Comparison of ENCODE assay signal across 10 cellular contexts in genomic region chr17:66347661-66348604, GRCh38. TPM values are rescaled to one million over a fixed set of nuclear protein-coding genes. Genes with fewer than 3 reads are reported as not detected.
DNase-seq lines count a peak whose midpoint lies in the region; ATAC-seq and TF ChIP-seq lines count a peak whose summit lies in the region.
"Had no signal": no experiment of that assay in that cellular context is flagged by ENCODE, and none has a peak within 500 bp of the region (broad histone marks: within the 10 kb centered on the region; RNA-seq: fewer than 3 reads in every experiment).

No MANE protein-coding gene starts in this region.

- TF ChIP-seq EP300 in sigmoid colon (IDR thresholded peaks at IDR 0.05), result no peak

- TF ChIP-seq POLR2A in sigmoid colon (IDR thresholded peaks at IDR 0.05), result no peak

- no peaks in the 10 kb centered on the region for H3K27me3 Mint-ChIP-seq in activated T-cell treated with anti-CD3 and anti-CD28 coated beads, Interleukin-2, amount 50 U/mL, for 4 hours (ENCODE audit: low read depth)
- no peaks in the 10 kb centered on the region for H3K27me3 Mint-ChIP-seq in effector memory CD8-positive, alpha-beta T cell

- no peak overlapping the region for H3K27ac ChIP-seq in brain microvascular endothelial cell
- H3K27ac ChIP-seq in sigmoid colon, result peak overlapping the region in 3 of 4 donors; percentile 62 to 79 (median 73)
- H3K27ac ChIP-seq: KMS-11 had no signal

- WGBS in sigmoid colon, 2 donors, result 34 to 75% methylated on average over 10 of the region's 10 CpGs

- TF ChIP-seq CTCF in brain microvascular endothelial cell (IDR thresholded peaks at IDR 0.05; ENCODE audit: low read depth, low read length, missing control alignments) (no peak), sigmoid colon (IDR thresholded peaks at IDR 0.05) (no peak)

- in situ Hi-C loops in brain microvascular endothelial cell (cut with HindIII; ENCODE audit: low pct_ligation_motif_present, low sequenced_read_pairs) (no loop called here), KBM-7 (cut with MboI; ENCODE audit: low pct_unique_long_range_greater_than_20kb, low sequenced_read_pairs) (no loop called here)

- peaks cover 61% of the 10 kb centered on the region for H3K4me1 Mint-ChIP-seq in activated T-cell treated with anti-CD3 and anti-CD28 coated beads, Interleukin-2, amount 50 U/mL, for 4 hours (ENCODE audit: low read depth)
- peaks cover 4 to 13% of the 10 kb centered on the region in 2 donors for H3K4me1 Mint-ChIP-seq in effector memory CD8-positive, alpha-beta T cell (ENCODE audit: low read depth in 2 of 2)

- H3K27ac Mint-ChIP-seq in effector memory CD8-positive, alpha-beta T cell, result no peak overlapping the region

- H3K9me3 ChIP-seq in sigmoid colon, result no peaks in the 10 kb centered on the region
- H3K9me3 ChIP-seq: heart right ventricle had no signal

- intact Hi-C loops in sigmoid colon (cut with DNase I), result loop anchor here (5.0 kb wide), 1 partner anchor 46 kb away; the partner anchor contains the start of gene PRKCA

- peaks cover 0 to 60% (median 43%) of the 10 kb centered on the region in 4 donors for H3K4me1 ChIP-seq in sigmoid colon

- no peak overlapping the region for H3K4me3 Mint-ChIP-seq in activated T-cell treated with anti-CD3 and anti-CD28 coated beads, Interleukin-2, amount 50 U/mL, for 4 hours
- no peak overlapping the region for H3K4me3 Mint-ChIP-seq in effector memory CD8-positive, alpha-beta T cell

- H3K27me3 ChIP-seq in brain microvascular endothelial cell (replicated peaks) (no peaks in the 10 kb centered on the region), sigmoid colon (no peaks in the 10 kb centered on the region)
- H3K27me3 ChIP-seq: heart right ventricle had no signal

- H3K9me3 Mint-ChIP-seq in activated T-cell treated with anti-CD3 and anti-CD28 coated beads, Interleukin-2, amount 50 U/mL, for 4 hours, result no peaks in the 10 kb centered on the region
- no peaks in the 10 kb centered on the region for H3K9me3 Mint-ChIP-seq in effector memory CD8-positive, alpha-beta T cell

- peaks cover 9% of the 10 kb centered on the region for H3K36me3 Mint-ChIP-seq in activated T-cell treated with anti-CD3 and anti-CD28 coated beads, Interleukin-2, amount 50 U/mL, for 4 hours (ENCODE audit: insufficient read depth)
- H3K36me3 Mint-ChIP-seq in effector memory CD8-positive, alpha-beta T cell (ENCODE audit: insufficient read depth), result no peaks in the 10 kb centered on the region

- ATAC-seq in activated T-cell treated with anti-CD3 and anti-CD28 coated beads, Interleukin-2, amount 50 U/mL, for 4 hours, result peak; percentile 30 to 36
- ATAC-seq in effector memory CD8-positive, alpha-beta T cell (replicated peaks), result no peak

- no peak for DNase-seq in activated T-cell treated with anti-CD3 and anti-CD28 coated beads, Interleukin-2, amount 50 U/mL, for 4 hours
- no peak for DNase-seq in activated T-cell treated with anti-CD3 and anti-CD28 coated beads, Interleukin-2, amount 50 U/mL, for 1 hour
- DNase-seq in NCI-H2081 treated with DMSO at 0.1 percent for 48 hours (lab: John Stamatoyannopoulos, UW), result peak; percentile 70
- peak; percentile 35 for DNase-seq in brain microvascular endothelial cell
- no peak for DNase-seq in sigmoid colon
- DNase-seq in KBM-7, result no peak
- no peak for DNase-seq in effector memory CD8-positive, alpha-beta T cell
- no peak for DNase-seq in T-helper 9 cell

- H3K36me3 ChIP-seq in brain microvascular endothelial cell (replicated peaks), result no peaks in the 10 kb centered on the region
- H3K36me3 ChIP-seq in sigmoid colon, result no peaks in the 10 kb centered on the region
- H3K36me3 ChIP-seq: heart right ventricle had no signal

- H3K4me3 ChIP-seq in brain microvascular endothelial cell (ENCODE audit: low read depth, low read length) (no peak overlapping the region), sigmoid colon (no peak overlapping the region)
- H3K4me3 ChIP-seq: heart right ventricle had no signal

RNA-seq across cellular contexts. Expression of gene PRKCA, which starts 45.5 kb away (rescaled TPM):
- total RNA-seq in activated T-cell treated with anti-CD3 and anti-CD28 coated beads, Interleukin-2, amount 50 U/mL, for 4 hours, result 100 to 1,000 TPM in 1 of 3 donors, 10 to 100 TPM in 2; 79.4 to 114 (median 95.3) TPM
- 10 to 100 TPM; 42.6 to 58.4 (median 52.0) TPM for total RNA-seq in sigmoid colon
- polyA plus RNA-seq in sigmoid colon, result 1 to 10 TPM; 6.6 to 9.7 (median 7.9) TPM

Comparison
In these comparisons a context has a peak if more than half of its experiments do, and no peak if none do; other contexts are left out.
1. DNase-seq: peak in NCI-H2081 treated with DMSO at 0.1 percent for 48 hours (single experiment) and brain microvascular endothelial cell (single experiment); none in activated T-cell treated with anti-CD3 and anti-CD28 coated beads, Interleukin-2, amount 50 U/mL, for 4 hours (single experiment), activated T-cell treated with anti-CD3 and anti-CD28 coated beads, Interleukin-2, amount 50 U/mL, for 1 hour (single experiment), sigmoid colon (single experiment), KBM-7 (single experiment), effector memory CD8-positive, alpha-beta T cell (0 of 3) and T-helper 9 cell (single experiment).